In the genomic region with DNA sequence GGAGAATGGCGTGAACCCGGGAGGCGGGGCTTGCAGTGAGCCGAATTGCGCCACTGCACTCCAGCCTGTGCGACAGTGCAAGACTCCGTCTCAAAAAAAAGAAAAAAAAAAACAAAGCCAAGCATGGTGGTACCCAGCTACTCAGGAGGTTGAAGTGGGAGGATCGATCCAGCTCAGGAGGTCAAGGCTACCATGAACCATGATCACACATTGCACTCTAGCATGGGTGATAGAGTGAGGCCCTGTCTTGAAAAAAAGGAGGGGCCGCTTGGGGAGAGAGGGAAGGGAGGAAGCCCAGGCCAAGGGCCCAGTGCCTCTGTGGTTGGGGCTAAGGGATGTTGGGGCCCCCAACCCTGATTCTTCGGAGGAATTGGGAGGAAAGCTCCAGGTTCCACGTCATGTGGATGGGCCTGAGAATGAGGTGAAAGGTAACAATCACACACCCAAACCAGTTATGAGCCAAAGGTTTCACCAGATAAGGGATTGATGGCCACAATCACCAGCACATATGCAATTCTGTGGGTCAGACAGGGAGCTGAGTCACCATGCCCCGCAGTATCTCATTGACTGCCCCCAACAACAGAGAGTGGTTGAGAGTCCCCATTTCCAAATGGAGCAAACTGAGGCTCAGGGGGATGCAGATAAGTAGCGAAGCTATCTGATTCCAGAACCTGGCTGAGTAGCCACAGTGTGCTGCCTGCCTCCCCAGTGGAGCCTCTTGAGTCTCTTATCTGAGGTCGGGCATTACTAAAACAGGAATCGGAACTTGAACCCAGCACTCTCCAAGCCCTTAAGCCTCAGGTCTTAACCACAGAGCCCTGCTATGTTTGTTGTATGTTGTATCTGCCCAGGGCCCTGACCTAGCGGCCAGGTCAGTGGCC, we compare ENCODE assay signal across 1 cellular context.
TF ChIP-seq lines count a peak whose summit lies in the region.

No MANE protein-coding gene starts in this region.

TF ChIP-seq in HepG2, 621 proteins besides CTCF, POLR2A, EP300 and RAD21 (continued from another document and continues in another):
- TF ChIP-seq ZNF225 (CRISPR knock-in tag; IDR thresholded peaks at IDR 0.05): no peak
- TF ChIP-seq, protein P1, sequence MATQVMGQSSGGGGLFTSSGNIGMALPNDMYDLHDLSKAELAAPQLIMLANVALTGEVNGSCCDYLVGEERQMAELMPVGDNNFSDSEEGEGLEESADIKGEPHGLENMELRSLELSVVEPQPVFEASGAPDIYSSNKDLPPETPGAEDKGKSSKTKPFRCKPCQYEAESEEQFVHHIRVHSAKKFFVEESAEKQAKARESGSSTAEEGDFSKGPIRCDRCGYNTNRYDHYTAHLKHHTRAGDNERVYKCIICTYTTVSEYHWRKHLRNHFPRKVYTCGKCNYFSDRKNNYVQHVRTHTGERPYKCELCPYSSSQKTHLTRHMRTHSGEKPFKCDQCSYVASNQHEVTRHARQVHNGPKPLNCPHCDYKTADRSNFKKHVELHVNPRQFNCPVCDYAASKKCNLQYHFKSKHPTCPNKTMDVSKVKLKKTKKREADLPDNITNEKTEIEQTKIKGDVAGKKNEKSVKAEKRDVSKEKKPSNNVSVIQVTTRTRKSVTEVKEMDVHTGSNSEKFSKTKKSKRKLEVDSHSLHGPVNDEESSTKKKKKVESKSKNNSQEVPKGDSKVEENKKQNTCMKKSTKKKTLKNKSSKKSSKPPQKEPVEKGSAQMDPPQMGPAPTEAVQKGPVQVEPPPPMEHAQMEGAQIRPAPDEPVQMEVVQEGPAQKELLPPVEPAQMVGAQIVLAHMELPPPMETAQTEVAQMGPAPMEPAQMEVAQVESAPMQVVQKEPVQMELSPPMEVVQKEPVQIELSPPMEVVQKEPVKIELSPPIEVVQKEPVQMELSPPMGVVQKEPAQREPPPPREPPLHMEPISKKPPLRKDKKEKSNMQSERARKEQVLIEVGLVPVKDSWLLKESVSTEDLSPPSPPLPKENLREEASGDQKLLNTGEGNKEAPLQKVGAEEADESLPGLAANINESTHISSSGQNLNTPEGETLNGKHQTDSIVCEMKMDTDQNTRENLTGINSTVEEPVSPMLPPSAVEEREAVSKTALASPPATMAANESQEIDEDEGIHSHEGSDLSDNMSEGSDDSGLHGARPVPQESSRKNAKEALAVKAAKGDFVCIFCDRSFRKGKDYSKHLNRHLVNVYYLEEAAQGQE (IDR thresholded peaks at IDR 0.05; ENCODE audit: borderline replicate concordance in 1 of 2, low read depth in 1 of 2, low read length in 2 of 2): no peak
- no peak for TF ChIP-seq MAF1 (CRISPR knock-in tag; IDR thresholded peaks at IDR 0.05; ENCODE audit: borderline replicate concordance)
- TF ChIP-seq ZNF773 (CRISPR knock-in tag; IDR thresholded peaks at IDR 0.05; ENCODE audit: borderline replicate concordance): no peak
- TF ChIP-seq ZEB1 (IDR thresholded peaks at IDR 0.05; ENCODE audit: insufficient replicate concordance, low read depth): no peak
- no peak for TF ChIP-seq ZNF720 (CRISPR knock-in tag; IDR thresholded peaks at IDR 0.05)
- TF ChIP-seq, protein P2, sequence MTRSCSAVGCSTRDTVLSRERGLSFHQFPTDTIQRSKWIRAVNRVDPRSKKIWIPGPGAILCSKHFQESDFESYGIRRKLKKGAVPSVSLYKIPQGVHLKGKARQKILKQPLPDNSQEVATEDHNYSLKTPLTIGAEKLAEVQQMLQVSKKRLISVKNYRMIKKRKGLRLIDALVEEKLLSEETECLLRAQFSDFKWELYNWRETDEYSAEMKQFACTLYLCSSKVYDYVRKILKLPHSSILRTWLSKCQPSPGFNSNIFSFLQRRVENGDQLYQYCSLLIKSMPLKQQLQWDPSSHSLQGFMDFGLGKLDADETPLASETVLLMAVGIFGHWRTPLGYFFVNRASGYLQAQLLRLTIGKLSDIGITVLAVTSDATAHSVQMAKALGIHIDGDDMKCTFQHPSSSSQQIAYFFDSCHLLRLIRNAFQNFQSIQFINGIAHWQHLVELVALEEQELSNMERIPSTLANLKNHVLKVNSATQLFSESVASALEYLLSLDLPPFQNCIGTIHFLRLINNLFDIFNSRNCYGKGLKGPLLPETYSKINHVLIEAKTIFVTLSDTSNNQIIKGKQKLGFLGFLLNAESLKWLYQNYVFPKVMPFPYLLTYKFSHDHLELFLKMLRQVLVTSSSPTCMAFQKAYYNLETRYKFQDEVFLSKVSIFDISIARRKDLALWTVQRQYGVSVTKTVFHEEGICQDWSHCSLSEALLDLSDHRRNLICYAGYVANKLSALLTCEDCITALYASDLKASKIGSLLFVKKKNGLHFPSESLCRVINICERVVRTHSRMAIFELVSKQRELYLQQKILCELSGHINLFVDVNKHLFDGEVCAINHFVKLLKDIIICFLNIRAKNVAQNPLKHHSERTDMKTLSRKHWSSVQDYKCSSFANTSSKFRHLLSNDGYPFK (CRISPR knock-in tag; IDR thresholded peaks at IDR 0.05; ENCODE audit: borderline replicate concordance): no peak
- no peak; the same call in 1 of the 2 replicates for TF ChIP-seq ZNF274 (CRISPR knock-in tag; IDR thresholded peaks at IDR 0.05)
- no peak for TF ChIP-seq MLLT10 (CRISPR knock-in tag; IDR thresholded peaks at IDR 0.05)
- no peak for TF ChIP-seq ZSCAN20 (CRISPR knock-in tag; IDR thresholded peaks at IDR 0.05; ENCODE audit: borderline replicate concordance)
- TF ChIP-seq STAT6 (CRISPR knock-in tag; IDR thresholded peaks at IDR 0.05; ENCODE audit: borderline replicate concordance): no peak
- no peak for TF ChIP-seq FIP1L1 (IDR thresholded peaks at IDR 0.05; ENCODE audit: borderline replicate concordance, insufficient read depth, low read depth, low read length)
- no peak for TF ChIP-seq MIXL1 (CRISPR knock-in tag; IDR thresholded peaks at IDR 0.05)
- 0 out of 2 replicates have a peak, but pooled peaks have one; percentile 27 for TF ChIP-seq ZNF264 (CRISPR knock-in tag; IDR thresholded peaks at IDR 0.05)
- TF ChIP-seq RFX3 (CRISPR knock-in tag; IDR thresholded peaks at IDR 0.05): no peak
- no peak for TF ChIP-seq TBX2 (CRISPR knock-in tag; IDR thresholded peaks at IDR 0.05; ENCODE audit: borderline replicate concordance)
- TF ChIP-seq TCF7L2 (IDR thresholded peaks at IDR 0.05; ENCODE audit: low read depth, low read length): no peak
- no peak for TF ChIP-seq FOXK1 (CRISPR knock-in tag; IDR thresholded peaks at IDR 0.05; ENCODE audit: borderline replicate concordance, low read depth)
- TF ChIP-seq, protein P3, sequence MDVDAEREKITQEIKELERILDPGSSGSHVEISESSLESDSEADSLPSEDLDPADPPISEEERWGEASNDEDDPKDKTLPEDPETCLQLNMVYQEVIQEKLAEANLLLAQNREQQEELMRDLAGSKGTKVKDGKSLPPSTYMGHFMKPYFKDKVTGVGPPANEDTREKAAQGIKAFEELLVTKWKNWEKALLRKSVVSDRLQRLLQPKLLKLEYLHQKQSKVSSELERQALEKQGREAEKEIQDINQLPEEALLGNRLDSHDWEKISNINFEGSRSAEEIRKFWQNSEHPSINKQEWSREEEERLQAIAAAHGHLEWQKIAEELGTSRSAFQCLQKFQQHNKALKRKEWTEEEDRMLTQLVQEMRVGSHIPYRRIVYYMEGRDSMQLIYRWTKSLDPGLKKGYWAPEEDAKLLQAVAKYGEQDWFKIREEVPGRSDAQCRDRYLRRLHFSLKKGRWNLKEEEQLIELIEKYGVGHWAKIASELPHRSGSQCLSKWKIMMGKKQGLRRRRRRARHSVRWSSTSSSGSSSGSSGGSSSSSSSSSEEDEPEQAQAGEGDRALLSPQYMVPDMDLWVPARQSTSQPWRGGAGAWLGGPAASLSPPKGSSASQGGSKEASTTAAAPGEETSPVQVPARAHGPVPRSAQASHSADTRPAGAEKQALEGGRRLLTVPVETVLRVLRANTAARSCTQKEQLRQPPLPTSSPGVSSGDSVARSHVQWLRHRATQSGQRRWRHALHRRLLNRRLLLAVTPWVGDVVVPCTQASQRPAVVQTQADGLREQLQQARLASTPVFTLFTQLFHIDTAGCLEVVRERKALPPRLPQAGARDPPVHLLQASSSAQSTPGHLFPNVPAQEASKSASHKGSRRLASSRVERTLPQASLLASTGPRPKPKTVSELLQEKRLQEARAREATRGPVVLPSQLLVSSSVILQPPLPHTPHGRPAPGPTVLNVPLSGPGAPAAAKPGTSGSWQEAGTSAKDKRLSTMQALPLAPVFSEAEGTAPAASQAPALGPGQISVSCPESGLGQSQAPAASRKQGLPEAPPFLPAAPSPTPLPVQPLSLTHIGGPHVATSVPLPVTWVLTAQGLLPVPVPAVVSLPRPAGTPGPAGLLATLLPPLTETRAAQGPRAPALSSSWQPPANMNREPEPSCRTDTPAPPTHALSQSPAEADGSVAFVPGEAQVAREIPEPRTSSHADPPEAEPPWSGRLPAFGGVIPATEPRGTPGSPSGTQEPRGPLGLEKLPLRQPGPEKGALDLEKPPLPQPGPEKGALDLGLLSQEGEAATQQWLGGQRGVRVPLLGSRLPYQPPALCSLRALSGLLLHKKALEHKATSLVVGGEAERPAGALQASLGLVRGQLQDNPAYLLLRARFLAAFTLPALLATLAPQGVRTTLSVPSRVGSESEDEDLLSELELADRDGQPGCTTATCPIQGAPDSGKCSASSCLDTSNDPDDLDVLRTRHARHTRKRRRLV (CRISPR knock-in tag; IDR thresholded peaks at IDR 0.05): no peak
- no peak for TF ChIP-seq WIZ (CRISPR knock-in tag; IDR thresholded peaks at IDR 0.05)
- TF ChIP-seq POLR2AphosphoS5 (IDR thresholded peaks at IDR 0.05; ENCODE audit: low read depth, low read length): no peak
- TF ChIP-seq KDM5A (IDR thresholded peaks at IDR 0.05; ENCODE audit: borderline replicate concordance, low read length): no peak
- no peak for TF ChIP-seq ZNF224 (CRISPR knock-in tag; IDR thresholded peaks at IDR 0.05)
- no peak for TF ChIP-seq POGK (CRISPR knock-in tag; conservative IDR thresholded peaks at IDR 0.05)
- TF ChIP-seq, protein P4, sequence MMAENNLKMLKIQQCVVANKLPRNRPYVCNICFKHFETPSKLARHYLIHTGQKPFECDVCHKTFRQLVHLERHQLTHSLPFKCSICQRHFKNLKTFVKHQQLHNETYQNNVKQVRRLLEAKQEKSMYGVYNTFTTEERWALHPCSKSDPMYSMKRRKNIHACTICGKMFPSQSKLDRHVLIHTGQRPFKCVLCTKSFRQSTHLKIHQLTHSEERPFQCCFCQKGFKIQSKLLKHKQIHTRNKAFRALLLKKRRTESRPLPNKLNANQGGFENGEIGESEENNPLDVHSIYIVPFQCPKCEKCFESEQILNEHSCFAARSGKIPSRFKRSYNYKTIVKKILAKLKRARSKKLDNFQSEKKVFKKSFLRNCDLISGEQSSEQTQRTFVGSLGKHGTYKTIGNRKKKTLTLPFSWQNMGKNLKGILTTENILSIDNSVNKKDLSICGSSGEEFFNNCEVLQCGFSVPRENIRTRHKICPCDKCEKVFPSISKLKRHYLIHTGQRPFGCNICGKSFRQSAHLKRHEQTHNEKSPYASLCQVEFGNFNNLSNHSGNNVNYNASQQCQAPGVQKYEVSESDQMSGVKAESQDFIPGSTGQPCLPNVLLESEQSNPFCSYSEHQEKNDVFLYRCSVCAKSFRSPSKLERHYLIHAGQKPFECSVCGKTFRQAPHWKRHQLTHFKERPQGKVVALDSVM (CRISPR knock-in tag; IDR thresholded peaks at IDR 0.05): no peak
- no peak for TF ChIP-seq KLF13 (CRISPR knock-in tag; IDR thresholded peaks at IDR 0.05)
- TF ChIP-seq PATZ1 (CRISPR knock-in tag; IDR thresholded peaks at IDR 0.05): no peak; the same call in 1 of the 2 replicates
- TF ChIP-seq GATA4 (IDR thresholded peaks at IDR 0.05; ENCODE audit: borderline replicate concordance, low read depth): no peak
